In the genomic region with DNA sequence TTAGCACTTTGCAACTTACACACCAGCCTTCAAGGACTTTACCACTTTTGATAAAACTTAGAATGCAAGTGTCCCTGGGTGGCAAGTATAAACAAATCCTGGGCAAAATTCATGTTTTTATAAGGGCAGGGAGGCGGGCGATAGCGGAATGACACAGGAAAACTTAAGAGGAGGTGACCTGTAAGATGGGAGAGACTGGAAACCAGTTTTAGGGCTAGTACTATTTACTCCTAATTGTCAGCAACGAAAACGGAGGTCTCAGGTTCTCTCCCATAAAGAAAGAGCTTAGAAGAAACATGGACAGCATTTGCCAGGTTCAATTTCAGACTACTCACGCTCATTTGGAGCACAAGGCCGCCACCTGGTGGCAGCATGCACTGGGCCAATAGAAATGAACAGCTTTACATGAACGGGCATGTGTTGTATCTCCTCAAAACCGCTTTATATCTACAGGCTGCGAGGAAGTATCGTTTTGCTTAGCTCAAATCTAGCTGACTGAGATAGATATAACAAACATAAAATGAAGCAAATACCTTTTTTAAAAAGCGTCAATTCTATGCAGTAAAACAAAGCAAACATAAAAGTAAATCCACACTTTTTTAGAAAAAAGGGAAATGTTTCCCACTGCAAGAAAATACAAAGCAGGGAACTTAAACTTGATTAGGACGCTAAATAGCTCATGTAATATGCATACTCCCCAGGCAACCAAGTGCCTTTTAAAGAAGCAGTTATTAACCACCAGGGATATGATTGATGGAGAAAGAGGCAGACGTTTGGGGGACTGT, we compare ENCODE assay signal across 7 cellular contexts. TPM values are rescaled to one million over a fixed set of nuclear protein-coding genes. Genes with fewer than 3 reads are reported as not detected.
DNase-seq lines count a peak whose midpoint lies in the region; ATAC-seq and TF ChIP-seq lines count a peak whose summit lies in the region.

No MANE protein-coding gene starts in this region.

- H3K4me3 ChIP-seq in ascending aorta (no peak overlapping the region), hepatocyte (no peak overlapping the region), skeletal muscle cell (ENCODE audit: low read depth, low read length) (no peak overlapping the region)

- H3K4me1 ChIP-seq in ascending aorta (no peaks in the 10 kb centered on the region), hepatocyte (ENCODE audit: insufficient read depth) (no peaks in the 10 kb centered on the region)

- H4K20me1 ChIP-seq in hepatocyte (ENCODE audit: insufficient read depth, poor library complexity, severe bottlenecking): no peaks in the 10 kb centered on the region

- no peaks in the 10 kb centered on the region for H3K79me2 ChIP-seq in hepatocyte

- DNase-seq in NCI-H2029 treated with DMSO at 0.1 percent for 48 hours (lab: John Stamatoyannopoulos, UW): peak; percentile 79
- peak; percentile 75 for DNase-seq in T-helper 9 cell
- peak; percentile 24 to 83 for DNase-seq in ascending aorta (ENCODE audit: low spot score in 2 of 2)
- DNase-seq in hepatocyte (ENCODE audit: low spot score): peak; percentile 91
- peak; percentile 57 for DNase-seq in skeletal muscle cell (ENCODE audit: low read depth)

- H3K9me3 ChIP-seq in ascending aorta (no peaks in the 10 kb centered on the region), hepatocyte (ENCODE audit: low read depth) (no peaks in the 10 kb centered on the region)

- H3K27me3 ChIP-seq in ascending aorta: no peaks in the 10 kb centered on the region
- no peaks in the 10 kb centered on the region for H3K27me3 ChIP-seq in hepatocyte

- TF ChIP-seq CTCF in ascending aorta (IDR thresholded peaks at IDR 0.05) (peak; percentile 31 to 61 (median 49)), hepatocyte (IDR thresholded peaks at IDR 0.05; ENCODE audit: poor library complexity) (peak; percentile 97)

- H3K27ac ChIP-seq in ascending aorta: no peak overlapping the region
- peak overlapping the region; percentile 4 for H3K27ac ChIP-seq in hepatocyte

- intact Hi-C loops in ascending aorta (cut with DNase I): no loop called here

- ATAC-seq in GM18499 (IDR thresholded peaks at IDR 0.05; ENCODE audit: insufficient read depth, unreplicated experiment) (peak; percentile 62), HG02885 (IDR thresholded peaks at IDR 0.05; ENCODE audit: poor library complexity, unreplicated experiment) (peak; percentile 93)

- H3K4me2 ChIP-seq in hepatocyte: peak overlapping the region; percentile 56

- H3K36me3 ChIP-seq in ascending aorta (no peaks in the 10 kb centered on the region), hepatocyte (replicated peaks; ENCODE audit: insufficient read depth, low read depth) (no peaks in the 10 kb centered on the region)

- peak overlapping the region; percentile 10 for H2AFZ ChIP-seq in hepatocyte

- H3K9me2 ChIP-seq in hepatocyte (replicated peaks; ENCODE audit: insufficient read depth): no peaks in the 10 kb centered on the region

- 33% methylated on average over 14 of the region's 14 CpGs for WGBS in hepatocyte (ENCODE audit: low lambda C conversion rate, missing lambda C conversion rate)

RNA-seq across cellular contexts. Expression of a gene that starts 37.6 kb away (rescaled TPM):
- total RNA-seq in ascending aorta (not detected), hepatocyte (0.24 and 1.1 TPM in 2 replicates)
- 0.44 and 0.95 TPM in 2 replicates for polyA plus RNA-seq in hepatocyte

RNA-seq across cellular contexts. Expression of a gene that starts 59.1 kb away (rescaled TPM):
- total RNA-seq in ascending aorta (not detected), hepatocyte (0.03 TPM in 1 of 2 replicates, not detected in the other)
- polyA plus RNA-seq in hepatocyte: 0.93 TPM in 1 of 2 replicates, not detected in the other

RNA-seq across cellular contexts. Expression of a gene that starts 59.3 kb away (rescaled TPM):
- not detected for total RNA-seq in ascending aorta
- 0.84 and 1.1 TPM in 2 replicates for total RNA-seq in hepatocyte
- 0.29 and 0.34 TPM in 2 replicates for polyA plus RNA-seq in hepatocyte
